In the genomic region with DNA sequence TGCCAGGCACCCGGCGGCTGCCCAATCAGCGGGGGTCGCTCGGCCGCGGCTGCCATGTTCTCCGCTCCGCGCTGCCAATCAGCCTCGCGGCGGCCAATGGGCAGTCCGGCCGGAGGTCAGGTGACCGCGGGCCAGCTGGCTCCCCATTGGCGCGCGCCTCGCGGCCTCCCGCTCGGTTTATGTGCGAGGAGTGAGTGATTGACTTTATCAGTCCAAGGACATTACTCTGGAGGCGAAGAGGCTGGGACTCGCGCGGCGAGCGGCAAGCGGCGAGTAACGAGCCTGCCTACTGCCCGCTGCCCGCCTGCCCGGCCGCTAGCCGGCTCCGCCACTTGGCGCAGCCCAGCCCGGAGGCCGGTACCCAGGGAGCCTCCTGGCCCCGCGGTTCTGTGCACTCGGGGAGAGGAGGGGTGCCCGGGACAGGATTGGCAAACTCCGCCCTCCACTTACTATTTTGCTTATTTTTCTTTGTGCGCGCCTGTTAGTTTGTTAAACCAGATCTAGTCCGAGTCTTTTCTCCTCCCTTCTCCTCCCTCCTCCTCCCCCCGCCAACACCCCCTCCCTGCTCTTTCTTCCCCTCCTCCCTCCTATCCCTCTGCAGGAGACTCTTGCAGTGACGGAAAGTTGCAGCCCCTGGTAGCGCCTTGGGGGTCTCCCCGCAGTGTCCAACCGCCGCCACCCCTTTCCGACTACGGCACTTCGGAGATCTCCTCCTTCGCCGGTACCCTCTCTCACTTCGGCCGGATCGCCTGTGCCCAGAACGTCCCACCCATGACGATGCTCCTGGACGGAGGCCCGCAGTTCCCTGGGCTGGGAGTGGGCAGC, we compare ENCODE assay signal across 8 cellular contexts. TPM values are rescaled to one million over a fixed set of nuclear protein-coding genes. Genes with fewer than 3 reads are reported as not detected.
DNase-seq lines count a peak whose midpoint lies in the region; ATAC-seq, FAIRE-seq and TF ChIP-seq lines count a peak whose summit lies in the region.

A gene (plus strand): TSS at position 207 of the 825 bp plus-strand sequence. CDS start 565 bp downstream, at position 772.

- FAIRE-seq in HTR-8/SVneo (lab: Jason Lieb, UNC), result no peak

- H3K4me1 Mint-ChIP-seq in CD8-positive, alpha-beta T cell (ENCODE audit: low read depth), result peaks cover 17% of the 10 kb centered on the region

- peaks cover 3% of the 10 kb centered on the region for H3K4me1 ChIP-seq in CD8-positive, alpha-beta T cell (ENCODE audit: insufficient read depth, low read length)
- H3K4me1 ChIP-seq in lung (ENCODE audit: control insufficient read depth in 2 of 2, insufficient read depth in 2 of 2, low read length in 2 of 2) (peaks cover 2 to 10% of the 10 kb centered on the region in 2 donors), suprapubic skin (peaks cover 23% of the 10 kb centered on the region)

- H3K27me3 ChIP-seq in CD8-positive, alpha-beta T cell (ENCODE audit: insufficient read depth, low read length), result peaks cover 15% of the 10 kb centered on the region
- H3K27me3 ChIP-seq in lung (ENCODE audit: control insufficient read depth, insufficient read depth) (peaks cover 10% of the 10 kb centered on the region), suprapubic skin (peaks cover 76% of the 10 kb centered on the region)

- H3K9me3 ChIP-seq in CD8-positive, alpha-beta T cell (ENCODE audit: low read length), result no peaks in the 10 kb centered on the region
- H3K9me3 ChIP-seq in lung (ENCODE audit: control insufficient read depth in 2 of 2, insufficient read depth in 1 of 2, low read length in 1 of 2) (peaks cover 0 to 19% of the 10 kb centered on the region in 2 donors), suprapubic skin (no peaks in the 10 kb centered on the region)

- WGBS in lung, 2 donors, result 1 to 37% methylated on average over 41 to 69 of the region's 69 CpGs
- WGBS in suprapubic skin, result 36% methylated on average over 60 of the region's 69 CpGs

- no peak within 1 kb of the TSS for H3K27ac Mint-ChIP-seq in CD8-positive, alpha-beta T cell

- H3K27me3 Mint-ChIP-seq in CD8-positive, alpha-beta T cell (ENCODE audit: low read depth), result peaks cover 52% of the 10 kb centered on the region

- no peak within 1 kb of the TSS for H3K27ac ChIP-seq in CD8-positive, alpha-beta T cell (ENCODE audit: low read depth, low read length)
- H3K27ac ChIP-seq in lung (ENCODE audit: low read depth in 1 of 2, low read length in 1 of 2) (no peak within 1 kb of the TSS), suprapubic skin (no peak within 1 kb of the TSS)

- no peaks in the 10 kb centered on the region for H3K9me3 Mint-ChIP-seq in CD8-positive, alpha-beta T cell

- no peak for TF ChIP-seq EP300 in suprapubic skin (IDR thresholded peaks at IDR 0.05)

- ATAC-seq in CD8-positive, alpha-beta T cell, result no peak
- peak; percentile 76 for ATAC-seq in lung (ENCODE audit: insufficient read depth, low FRiP score)
- no peak for ATAC-seq in GM21723 (IDR thresholded peaks at IDR 0.05; ENCODE audit: unreplicated experiment)

- intact Hi-C loops in CD8-positive, alpha-beta T cell (cut with DNase I, micrococcal nuclease), result no loop called here

- peak within 1 kb of the TSS; percentile 49 for H3K4me3 Mint-ChIP-seq in CD8-positive, alpha-beta T cell

- peak within 1 kb of the TSS; percentile 11 for H3K4me3 ChIP-seq in CD8-positive, alpha-beta T cell (ENCODE audit: low read depth, low read length)
- H3K4me3 ChIP-seq in lung (peak within 1 kb of the TSS; percentile 3), suprapubic skin (peak within 1 kb of the TSS; percentile 59)

- CTCF ChIA-PET in CD8-positive, alpha-beta T cell (lab: Charles Lee), result no interaction called here

- no peak for DNase-seq in CD8-positive, alpha-beta T cell
- DNase-seq in NCI-H2171 treated with DMSO at 0.1 percent for 48 hours (lab: John Stamatoyannopoulos, UW), result peak; percentile 37
- peak; percentile 21 to 50 for DNase-seq in dermis microvascular lymphatic vessel endothelial cell (ENCODE audit: low read depth in 2 of 2)
- peak; percentile 57 for DNase-seq in lung (ENCODE audit: low spot score)
- no peak for DNase-seq in suprapubic skin (ENCODE audit: low spot score in 2 of 2)
- DNase-seq in GM19238 (ENCODE audit: insufficient read length, low spot score), result no peak
- no peak for DNase-seq in HTR-8/SVneo (ENCODE audit: insufficient read length, low spot score)

- no peaks in the 10 kb centered on the region for H3K36me3 ChIP-seq in CD8-positive, alpha-beta T cell (ENCODE audit: insufficient read depth, low read length)
- H3K36me3 ChIP-seq in lung (ENCODE audit: control insufficient read depth in 2 of 2, insufficient read depth in 2 of 2, low read length in 2 of 2) (no peaks in the 10 kb centered on the region), suprapubic skin (no peaks in the 10 kb centered on the region)

- no peak for TF ChIP-seq CTCF in CD8-positive, alpha-beta T cell (IDR thresholded peaks at IDR 0.05)
- no peak for TF ChIP-seq CTCF in lung (IDR thresholded peaks at IDR 0.05; ENCODE audit: control extremely low read depth, extremely low read depth)
- TF ChIP-seq CTCF in suprapubic skin (IDR thresholded peaks at IDR 0.05), result no peak

- POLR2A ChIA-PET in CD8-positive, alpha-beta T cell (lab: Charles Lee), result no interaction called here

- no peak for TF ChIP-seq POLR2A in suprapubic skin (IDR thresholded peaks at IDR 0.05)

- H3K36me3 Mint-ChIP-seq in CD8-positive, alpha-beta T cell, result no peaks in the 10 kb centered on the region

RNA-seq across cellular contexts. Expression of the gene that starts here (rescaled TPM):
- not detected for total RNA-seq in CD8-positive, alpha-beta T cell
- total RNA-seq in dermis microvascular lymphatic vessel endothelial cell (not detected in 2 replicates), lung (not detected), suprapubic skin (not detected)
- not detected for polyA plus RNA-seq in lung

Comparison
In these comparisons a context has a peak if more than half of its experiments do, and no peak if none do; other contexts are left out.
1. Peak in DNase-seq in dermis microvascular lymphatic vessel endothelial cell; RNA of the gene not detected or under 1 TPM.
2. Peak in DNase-seq, ATAC-seq and H3K4me3 ChIP-seq in lung; RNA of the gene not detected or under 1 TPM.
3. H3K4me3 ChIP-seq: peak in every context shown above with its lines; median percentile 59 in suprapubic skin; 11 in CD8-positive, alpha-beta T cell; 3 in lung.